Comparison of ENCODE assay signal across 28 cellular contexts in the genomic region with DNA sequence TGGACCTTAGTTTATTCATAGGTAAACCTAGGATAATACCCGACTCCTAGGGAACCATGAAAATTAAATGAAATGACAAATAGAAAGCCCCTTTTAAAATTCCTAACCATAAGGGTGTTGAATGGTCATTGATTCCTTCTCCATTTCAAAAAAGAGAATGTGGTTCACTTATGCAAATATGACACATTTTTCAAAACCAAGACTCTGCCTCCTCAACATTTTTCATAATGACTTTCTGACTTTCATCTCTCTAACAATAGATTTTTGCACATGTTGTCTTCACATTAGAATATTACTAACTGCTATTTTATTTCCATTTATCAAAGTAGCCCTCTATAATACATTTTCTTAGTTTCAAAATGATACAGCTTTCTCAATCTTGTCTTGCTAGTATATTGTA.
"Had no signal": no experiment of that assay in that cellular context is flagged by ENCODE, and none has a peak within 500 bp of the region (broad histone marks: within the 10 kb centered on the region; RNA-seq: fewer than 3 reads in every experiment).

No MANE protein-coding gene starts in this region.

- H3K36me3 Mint-ChIP-seq: activated naive CD4-positive, alpha-beta T cell treated with anti-CD3 and anti-CD28 coated beads, Interleukin-2, amount 10 ng/mL, durations not matched to agents 7 days and 5 days; activated naive CD4-positive, alpha-beta T cell treated with anti-CD3 and anti-CD28 coated beads, Interleukin-2, amount 50 U/mL, for 72 hours; activated naive CD8-positive, alpha-beta T cell treated with anti-CD3 and anti-CD28 coated beads, Interleukin-2, amount 10 ng/mL, durations not matched to agents 7 days and 5 days; brain; WTC11 had no signal

- H3K27ac ChIP-seq: ascending aorta, breast epithelium, cardiac muscle cell, colonic mucosa, heart left ventricle, VCaP had no signal

- H3K9me3 ChIP-seq: ascending aorta, breast epithelium, colonic mucosa, heart left ventricle had no signal

- ATAC-seq: activated naive CD4-positive, alpha-beta T cell treated with anti-CD3 and anti-CD28 coated beads, Interleukin-2, amount 50 U/mL, for 72 hours; activated T-cell treated with anti-CD3 and anti-CD28 coated beads, Interleukin-2, amount 50 U/mL, for 72 hours; esophagus mucosa; heart left ventricle; WTC11 had no signal

- H3K36me3 ChIP-seq: ascending aorta, breast epithelium, cardiac muscle cell, colonic mucosa, heart left ventricle had no signal

- H3K4me3 ChIP-seq: ascending aorta, breast epithelium, cardiac muscle cell, colonic mucosa, heart left ventricle had no signal

- H3K4me1 ChIP-seq: ascending aorta, breast epithelium, colonic mucosa, heart left ventricle had no signal

- H3K4me1 Mint-ChIP-seq: activated CD4-positive, alpha-beta memory T cell treated with anti-CD3 and anti-CD28 coated beads, Interleukin-2, amount 10 ng/mL, durations not matched to agents 7 days and 5 days; activated CD4-positive, alpha-beta T cell treated with anti-CD3 and anti-CD28 coated beads, Interleukin-2, amount 10 ng/mL, durations not matched to agents 7 days and 5 days; activated naive CD4-positive, alpha-beta T cell treated with anti-CD3 and anti-CD28 coated beads, Interleukin-2, amount 10 ng/mL, durations not matched to agents 7 days and 5 days; activated naive CD8-positive, alpha-beta T cell treated with anti-CD3 and anti-CD28 coated beads, Interleukin-2, amount 10 ng/mL, durations not matched to agents 7 days and 5 days; brain; WTC11 had no signal

- H3K4me3 Mint-ChIP-seq: activated CD4-positive, alpha-beta memory T cell treated with anti-CD3 and anti-CD28 coated beads, Interleukin-2, amount 10 ng/mL, durations not matched to agents 7 days and 5 days; activated CD4-positive, alpha-beta T cell treated with anti-CD3 and anti-CD28 coated beads, Interleukin-2, amount 10 ng/mL, durations not matched to agents 7 days and 5 days; activated naive CD4-positive, alpha-beta T cell treated with anti-CD3 and anti-CD28 coated beads, Interleukin-2, amount 10 ng/mL, durations not matched to agents 7 days and 5 days; activated naive CD8-positive, alpha-beta T cell treated with anti-CD3 and anti-CD28 coated beads, Interleukin-2, amount 10 ng/mL, durations not matched to agents 7 days and 5 days; activated T-cell treated with anti-CD3 and anti-CD28 coated beads, Interleukin-2, amount 50 U/mL, for 24 hours; activated T-cell treated with anti-CD3 and anti-CD28 coated beads, Interleukin-2, amount 50 U/mL, for 72 hours; brain; WTC11 had no signal

- DNase-seq: activated CD4-positive, alpha-beta memory T cell treated with anti-CD3 and anti-CD28 coated beads, Interleukin-2, amount 10 ng/mL, durations not matched to agents 7 days and 5 days; activated CD4-positive, alpha-beta T cell treated with anti-CD3 and anti-CD28 coated beads for 1 hour; activated CD4-positive, alpha-beta T cell treated with anti-CD3 and anti-CD28 coated beads for 4 hours; activated CD4-positive, alpha-beta T cell treated with anti-CD3 and anti-CD28 coated beads, Interleukin-2, amount 10 ng/mL, durations not matched to agents 7 days and 5 days; activated CD4-positive, alpha-beta T cell treated with anti-CD3 and anti-CD28 coated beads, Interleukin-2, amount 50 U/mL, for 4 hours; activated CD8-positive, alpha-beta memory T cell treated with anti-CD3 and anti-CD28 coated beads, Interleukin-2, amount 50 U/mL, for 48 hours; activated gamma-delta T cell; activated naive CD4-positive, alpha-beta T cell; activated naive CD4-positive, alpha-beta T cell treated with anti-CD3 and anti-CD28 coated beads, Interleukin-2, amount 10 ng/mL, durations not matched to agents 7 days and 5 days; activated naive CD8-positive, alpha-beta T cell treated with anti-CD3 and anti-CD28 coated beads, Interleukin-2, amount 10 ng/mL, durations not matched to agents 7 days and 5 days; activated T-cell treated with anti-CD3 and anti-CD28 coated beads for 4 hours; activated T-cell treated with anti-CD3 and anti-CD28 coated beads, Interleukin-2, amount 50 U/mL, for 24 hours; activated T-cell treated with anti-CD3 and anti-CD28 coated beads, Interleukin-2, amount 50 U/mL, for 72 hours; central memory CD4-positive, alpha-beta T cell; cerebellar nuclear complex; colonic mucosa; effector CD8-positive, alpha-beta T cell; foreskin fibroblast; heart left ventricle; T-helper 2 cell had no signal

- H3K27me3 Mint-ChIP-seq: activated CD4-positive, alpha-beta memory T cell treated with anti-CD3 and anti-CD28 coated beads, Interleukin-2, amount 10 ng/mL, durations not matched to agents 7 days and 5 days; activated naive CD4-positive, alpha-beta T cell treated with anti-CD3 and anti-CD28 coated beads, Interleukin-2, amount 10 ng/mL, durations not matched to agents 7 days and 5 days; activated T-cell treated with anti-CD3 and anti-CD28 coated beads, Interleukin-2, amount 50 U/mL, for 24 hours; brain had no signal

- H3K9me3 Mint-ChIP-seq: activated CD4-positive, alpha-beta memory T cell treated with anti-CD3 and anti-CD28 coated beads, Interleukin-2, amount 10 ng/mL, durations not matched to agents 7 days and 5 days; activated CD4-positive, alpha-beta T cell treated with anti-CD3 and anti-CD28 coated beads, Interleukin-2, amount 10 ng/mL, durations not matched to agents 7 days and 5 days; activated naive CD4-positive, alpha-beta T cell treated with anti-CD3 and anti-CD28 coated beads, Interleukin-2, amount 10 ng/mL, durations not matched to agents 7 days and 5 days; activated T-cell treated with anti-CD3 and anti-CD28 coated beads, Interleukin-2, amount 50 U/mL, for 24 hours; WTC11 had no signal

- H3K27me3 ChIP-seq: ascending aorta, breast epithelium, cardiac muscle cell, colonic mucosa, heart left ventricle had no signal

- H3K27ac Mint-ChIP-seq: activated CD4-positive, alpha-beta memory T cell treated with anti-CD3 and anti-CD28 coated beads, Interleukin-2, amount 10 ng/mL, durations not matched to agents 7 days and 5 days; activated CD4-positive, alpha-beta T cell treated with anti-CD3 and anti-CD28 coated beads, Interleukin-2, amount 10 ng/mL, durations not matched to agents 7 days and 5 days; activated naive CD4-positive, alpha-beta T cell treated with anti-CD3 and anti-CD28 coated beads, Interleukin-2, amount 10 ng/mL, durations not matched to agents 7 days and 5 days; activated naive CD4-positive, alpha-beta T cell treated with anti-CD3 and anti-CD28 coated beads, Interleukin-2, amount 50 U/mL, for 72 hours; activated naive CD8-positive, alpha-beta T cell treated with anti-CD3 and anti-CD28 coated beads, Interleukin-2, amount 10 ng/mL, durations not matched to agents 7 days and 5 days; activated T-cell treated with anti-CD3 and anti-CD28 coated beads, Interleukin-2, amount 50 U/mL, for 24 hours; activated T-cell treated with anti-CD3 and anti-CD28 coated beads, Interleukin-2, amount 50 U/mL, for 72 hours; brain; WTC11 had no signal
